3 cellular contexts compared by ENCODE assay signal in genomic region chr12:41963398-41963797, GRCh38.
"Had no signal": no experiment of that assay in that cellular context is flagged by ENCODE, and none has a peak within 500 bp of the region (broad histone marks: within the 10 kb centered on the region; RNA-seq: fewer than 3 reads in every experiment).

No MANE protein-coding gene starts in this region.

- H3K4me3 ChIP-seq: GM12878 had no signal

- DNase-seq: GDM1, GF-D8 had no signal
